Comparison of ENCODE assay signal across 8 cellular contexts in the genomic region with DNA sequence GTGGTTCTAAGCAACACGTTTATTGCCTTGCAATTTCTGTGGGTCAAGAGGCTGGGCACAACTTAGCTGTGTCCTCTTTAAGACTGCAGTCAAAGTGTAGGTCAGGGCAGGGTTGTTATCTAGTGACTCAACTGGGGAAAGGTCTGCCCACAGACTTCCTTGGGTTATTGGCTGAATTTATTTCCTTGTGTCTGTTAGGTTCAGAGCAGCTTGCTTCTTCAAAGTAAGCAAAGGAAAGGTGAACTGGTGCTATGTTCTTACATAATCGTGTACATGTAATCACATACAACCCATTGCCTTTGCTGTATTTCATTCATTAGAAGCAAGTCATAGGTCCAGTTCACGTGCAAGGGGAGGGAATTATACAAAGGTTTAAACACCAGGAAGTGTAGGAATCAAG. TPM values are rescaled to one million over a fixed set of nuclear protein-coding genes. Genes with fewer than 3 reads are reported as not detected.
DNase-seq lines count a peak whose midpoint lies in the region; ATAC-seq and TF ChIP-seq lines count a peak whose summit lies in the region.
"Not testable (repeated sequence)": the region's sequence is repeated elsewhere in the genome, so short reads cannot be mapped to it uniquely, and the experiment has no call there.

No MANE protein-coding gene starts in this region.

- not testable (repeated sequence) for TF ChIP-seq POLR2A in NB4 (IDR thresholded peaks at IDR 0.05; ENCODE audit: extremely low read depth, insufficient read length)

- not testable (repeated sequence) for H3K9me2 ChIP-seq in hepatocyte (replicated peaks; ENCODE audit: insufficient read depth)

- H3K27me3 ChIP-seq in hepatocyte; psoas muscle (ENCODE audit: insufficient read depth in 3 of 3, low read length in 2 of 3): not testable (repeated sequence)

- H4K20me1 ChIP-seq in hepatocyte (ENCODE audit: insufficient read depth, poor library complexity, severe bottlenecking) = not testable (repeated sequence)

- H3K4me1 ChIP-seq in hepatocyte (ENCODE audit: insufficient read depth) (peaks cover 11% of the 10 kb centered on the region), psoas muscle (peaks cover 34% of the 10 kb centered on the region)

- H2AFZ ChIP-seq in hepatocyte = not testable (repeated sequence)

- ATAC-seq in HG03378 (IDR thresholded peaks at IDR 0.05; ENCODE audit: unreplicated experiment) = peak; percentile 55
- ATAC-seq in psoas muscle = peak in 3 of 4 donors; percentile 18 to 39 (median 22)

- DNase-seq in AML-193 (lab: John Stamatoyannopoulos, UW) (peak; percentile 29 to 32), GDM1 (lab: John Stamatoyannopoulos, UW) (peak; percentile 18), NB4 (ENCODE audit: low read depth) (peak; percentile 82), SKM-1 treated with dmso at 0.1 percent for 144 hours (lab: John Stamatoyannopoulos, UW; ENCODE audit: unreplicated experiment) (peak; percentile 52), amniotic epithelial cell (ENCODE audit: low read depth) (peak; percentile 51), hepatocyte (ENCODE audit: low spot score) (peak; percentile 37)
- not testable (repeated sequence) for DNase-seq in psoas muscle

- 69% methylated on average over 3 of the region's 3 CpGs for WGBS in hepatocyte (ENCODE audit: low lambda C conversion rate, missing lambda C conversion rate)
- WGBS in psoas muscle, 3 donors = 33 to 71% (median 36%) methylated on average over 3 of the region's 3 CpGs

- H3K9me3 ChIP-seq in hepatocyte (ENCODE audit: low read depth); psoas muscle: not testable (repeated sequence)

- peak overlapping the region; percentile 26 for H3K4me3 ChIP-seq in NB4 (ENCODE audit: low read depth, low read length)
- not testable (repeated sequence) for H3K4me3 ChIP-seq in hepatocyte
- peak overlapping the region; percentile 22 for H3K4me3 ChIP-seq in psoas muscle

- peak overlapping the region; percentile 36 for H3K4me2 ChIP-seq in hepatocyte

- TF ChIP-seq CTCF in NB4 (IDR thresholded peaks at IDR 0.05; ENCODE audit: low read depth, low read length); hepatocyte (IDR thresholded peaks at IDR 0.05; ENCODE audit: poor library complexity); psoas muscle (IDR thresholded peaks at IDR 0.05): not testable (repeated sequence)

- not testable (repeated sequence) for H3K36me3 ChIP-seq in hepatocyte (replicated peaks; ENCODE audit: insufficient read depth, low read depth); psoas muscle (ENCODE audit: insufficient read depth in 1 of 2, low read depth in 1 of 2)

- intact Hi-C loops in psoas muscle (cut with DNase I) = not testable (repeated sequence)

- H3K27ac ChIP-seq in hepatocyte (peak overlapping the region; percentile 20), psoas muscle (peak overlapping the region; percentile 30)

- peaks cover 84% of the 10 kb centered on the region for H3K79me2 ChIP-seq in hepatocyte

RNA-seq across cellular contexts. Expression of gene ZNRF2, which starts 5.9 kb away (rescaled TPM):
- 17.7 and 18.8 TPM in 2 replicates for total RNA-seq in hepatocyte
- 11.0 and 11.7 TPM in 2 replicates for polyA plus RNA-seq in hepatocyte
- total RNA-seq in psoas muscle = 10 to 100 TPM; 10.2 to 21.5 (median 12.7) TPM
- 1 to 10 TPM; 3.9 to 9.4 (median 4.2) TPM for polyA plus RNA-seq in psoas muscle
